In genomic region chr5:174532453-174533126, GRCh38 we compare ENCODE assay signal across 9 cellular contexts.
DNase-seq lines count a peak whose midpoint lies in the region; ATAC-seq and TF ChIP-seq lines count a peak whose summit lies in the region.
"Had no signal": no experiment of that assay in that cellular context is flagged by ENCODE, and none has a peak within 500 bp of the region (broad histone marks: within the 10 kb centered on the region; RNA-seq: fewer than 3 reads in every experiment).

No MANE protein-coding gene starts in this region.

- no peaks in the 10 kb centered on the region for H3K9me3 ChIP-seq in Panc1 (ENCODE audit: control insufficient read depth, insufficient read depth, low read depth, low read length)

- no peak overlapping the region for H3K27ac Mint-ChIP-seq in activated CD8-positive, alpha-beta T cell treated with anti-CD3 and anti-CD28 coated beads for 36 hours
- H3K27ac Mint-ChIP-seq in activated CD8-positive, alpha-beta T cell treated with anti-CD3 and anti-CD28 coated beads, Interleukin-2, amount 10 ng/mL, durations not matched to agents 7 days and 5 days = no peak overlapping the region

- ATAC-seq in activated CD8-positive, alpha-beta T cell treated with anti-CD3 and anti-CD28 coated beads for 36 hours = peak; percentile 42
- no peak for ATAC-seq in activated CD8-positive, alpha-beta T cell treated with anti-CD3 and anti-CD28 coated beads, Interleukin-2, amount 10 ng/mL, durations not matched to agents 7 days and 5 days
- ATAC-seq in Panc1 (peak; percentile 94), left lobe of liver (peak; percentile 59), GM21619 (IDR thresholded peaks at IDR 0.05; ENCODE audit: unreplicated experiment) (no peak), GM18861 (IDR thresholded peaks at IDR 0.05; ENCODE audit: unreplicated experiment) (no peak)
- no peak for ATAC-seq in stimulated activated naive CD8-positive, alpha-beta T cell treated with anti-CD3 and anti-CD28 coated beads, Interleukin-15, Interleukin-2, amounts not matched to agents 100 U/mL and 50 U/mL, for 24 hours

- no peak for TF ChIP-seq CTCF in activated CD8-positive, alpha-beta T cell treated with anti-CD3 and anti-CD28 coated beads for 36 hours (IDR thresholded peaks at IDR 0.05)
- TF ChIP-seq CTCF in Panc1 (IDR thresholded peaks at IDR 0.05) = no peak

- intact Hi-C loops in activated CD8-positive, alpha-beta T cell treated with anti-CD3 and anti-CD28 coated beads for 36 hours (cut with micrococcal nuclease) = no loop called here
- intact Hi-C loops in Panc1 (cut with micrococcal nuclease; ENCODE audit: unreplicated experiment) = loop anchor here (5.0 kb wide), 1 partner anchor 190 kb away; the partner anchor contains the start of gene MSX2

- in situ Hi-C loops in Panc1 (cut with HindIII; ENCODE audit: low pct_unique_long_range_greater_than_20kb, low sequenced_read_pairs) = no loop called here

- no peaks in the 10 kb centered on the region for H3K36me3 Mint-ChIP-seq in activated CD8-positive, alpha-beta T cell treated with anti-CD3 and anti-CD28 coated beads for 36 hours (ENCODE audit: low read depth)
- H3K36me3 Mint-ChIP-seq in activated CD8-positive, alpha-beta T cell treated with anti-CD3 and anti-CD28 coated beads, Interleukin-2, amount 10 ng/mL, durations not matched to agents 7 days and 5 days (ENCODE audit: low read depth) = no peaks in the 10 kb centered on the region

- H3K4me3 ChIP-seq in Panc1 (ENCODE audit: low read depth in 2 of 2, low read length in 2 of 2) = peak overlapping the region in 1 of 2 experiments; percentile 44; a peak in 3 of 4 replicates

- H3K9me3 Mint-ChIP-seq in activated CD8-positive, alpha-beta T cell treated with anti-CD3 and anti-CD28 coated beads for 36 hours = no peaks in the 10 kb centered on the region
- no peaks in the 10 kb centered on the region for H3K9me3 Mint-ChIP-seq in activated CD8-positive, alpha-beta T cell treated with anti-CD3 and anti-CD28 coated beads, Interleukin-2, amount 10 ng/mL, durations not matched to agents 7 days and 5 days (ENCODE audit: insufficient read depth)
- H3K9me3 Mint-ChIP-seq: activated T-cell treated with anti-CD3 and anti-CD28 coated beads, Interleukin-2, amount 50 U/mL, for 4 hours had no signal

- CTCF ChIA-PET in activated CD8-positive, alpha-beta T cell treated with anti-CD3 and anti-CD28 coated beads for 36 hours (lab: Charles Lee) = no interaction called here
- CTCF ChIA-PET in activated CD8-positive, alpha-beta T cell treated with anti-CD3 and anti-CD28 coated beads, Interleukin-2, amount 10 ng/mL, durations not matched to agents 7 days and 5 days (lab: Charles Lee) = no interaction called here
- CTCF ChIA-PET in Panc1 (lab: Charles Lee) = no interaction called here

- H3K27me3 ChIP-seq in Panc1 (ENCODE audit: control insufficient read depth, insufficient read depth, low read length) = no peaks in the 10 kb centered on the region

- no peak overlapping the region for H3K4me3 Mint-ChIP-seq in activated CD8-positive, alpha-beta T cell treated with anti-CD3 and anti-CD28 coated beads for 36 hours
- no peak overlapping the region for H3K4me3 Mint-ChIP-seq in activated CD8-positive, alpha-beta T cell treated with anti-CD3 and anti-CD28 coated beads, Interleukin-2, amount 10 ng/mL, durations not matched to agents 7 days and 5 days
- H3K4me3 Mint-ChIP-seq: activated T-cell treated with anti-CD3 and anti-CD28 coated beads, Interleukin-2, amount 50 U/mL, for 4 hours had no signal

- peak overlapping the region; percentile 95 for H3K27ac ChIP-seq in Panc1 (ENCODE audit: low read length)
- H3K27ac ChIP-seq in cingulate gyrus (ENCODE audit: low read depth, low read length) = peak overlapping the region; percentile 22

- BruUV-seq in Panc1 (replicated peaks; lab: Mats Ljungman, UMichigan) = no TSS peak

- POLR2A ChIA-PET in activated CD8-positive, alpha-beta T cell treated with anti-CD3 and anti-CD28 coated beads for 36 hours (lab: Charles Lee) = no interaction called here
- POLR2A ChIA-PET in activated CD8-positive, alpha-beta T cell treated with anti-CD3 and anti-CD28 coated beads, Interleukin-2, amount 10 ng/mL, durations not matched to agents 7 days and 5 days (lab: Charles Lee) = no interaction called here
- POLR2A ChIA-PET in Panc1 (lab: Charles Lee) = interaction anchor here (0.6 kb wide), 1 partner anchor 192 kb away, joined by 6 read pairs; the partner anchor contains the start of gene MSX2

- H3K4me1 ChIP-seq in Panc1 (ENCODE audit: control insufficient read depth, insufficient read depth, low read length) = peaks cover 40% of the 10 kb centered on the region

- H3K36me3 ChIP-seq in Panc1 (ENCODE audit: control insufficient read depth, insufficient read depth, low read length) = no peaks in the 10 kb centered on the region

- DNase-seq in activated CD8-positive, alpha-beta T cell treated with anti-CD3 and anti-CD28 coated beads for 36 hours = peak; percentile 15
- DNase-seq in activated CD8-positive, alpha-beta T cell treated with anti-CD3 and anti-CD28 coated beads, Interleukin-2, amount 10 ng/mL, durations not matched to agents 7 days and 5 days = no peak
- DNase-seq in Panc1 (ENCODE audit: low read depth, low spot score) (peak; percentile 88), left lobe of liver (ENCODE audit: low spot score) (peak; percentile 49)
- peak; percentile 7 for DNase-seq in stimulated activated naive CD8-positive, alpha-beta T cell treated with anti-CD3 and anti-CD28 coated beads, Interleukin-15, Interleukin-2, amounts not matched to agents 100 U/mL and 50 U/mL, for 24 hours
- DNase-seq: activated T-cell treated with anti-CD3 and anti-CD28 coated beads, Interleukin-2, amount 50 U/mL, for 4 hours had no signal

- no peaks in the 10 kb centered on the region for H3K4me1 Mint-ChIP-seq in activated CD8-positive, alpha-beta T cell treated with anti-CD3 and anti-CD28 coated beads for 36 hours (ENCODE audit: low read depth)
- no peaks in the 10 kb centered on the region for H3K4me1 Mint-ChIP-seq in activated CD8-positive, alpha-beta T cell treated with anti-CD3 and anti-CD28 coated beads, Interleukin-2, amount 10 ng/mL, durations not matched to agents 7 days and 5 days (ENCODE audit: low read depth)

- peaks cover 11% of the 10 kb centered on the region for H3K27me3 Mint-ChIP-seq in activated CD8-positive, alpha-beta T cell treated with anti-CD3 and anti-CD28 coated beads for 36 hours
- H3K27me3 Mint-ChIP-seq in activated CD8-positive, alpha-beta T cell treated with anti-CD3 and anti-CD28 coated beads, Interleukin-2, amount 10 ng/mL, durations not matched to agents 7 days and 5 days (ENCODE audit: low read depth) = peaks cover 4% of the 10 kb centered on the region

Comparison
In these comparisons a context has a peak if more than half of its experiments do, and no peak if none do; other contexts are left out.
1. ATAC-seq: peak in activated CD8-positive, alpha-beta T cell treated with anti-CD3 and anti-CD28 coated beads for 36 hours (single experiment), Panc1 (single experiment) and left lobe of liver (single experiment); none in activated CD8-positive, alpha-beta T cell treated with anti-CD3 and anti-CD28 coated beads, Interleukin-2, amount 10 ng/mL, durations not matched to agents 7 days and 5 days (single experiment), stimulated activated naive CD8-positive, alpha-beta T cell treated with anti-CD3 and anti-CD28 coated beads, Interleukin-15, Interleukin-2, amounts not matched to agents 100 U/mL and 50 U/mL, for 24 hours (single experiment), GM21619 (single experiment) and GM18861 (single experiment).